Comparison of ENCODE assay signal across 19 cellular contexts in the genomic region with DNA sequence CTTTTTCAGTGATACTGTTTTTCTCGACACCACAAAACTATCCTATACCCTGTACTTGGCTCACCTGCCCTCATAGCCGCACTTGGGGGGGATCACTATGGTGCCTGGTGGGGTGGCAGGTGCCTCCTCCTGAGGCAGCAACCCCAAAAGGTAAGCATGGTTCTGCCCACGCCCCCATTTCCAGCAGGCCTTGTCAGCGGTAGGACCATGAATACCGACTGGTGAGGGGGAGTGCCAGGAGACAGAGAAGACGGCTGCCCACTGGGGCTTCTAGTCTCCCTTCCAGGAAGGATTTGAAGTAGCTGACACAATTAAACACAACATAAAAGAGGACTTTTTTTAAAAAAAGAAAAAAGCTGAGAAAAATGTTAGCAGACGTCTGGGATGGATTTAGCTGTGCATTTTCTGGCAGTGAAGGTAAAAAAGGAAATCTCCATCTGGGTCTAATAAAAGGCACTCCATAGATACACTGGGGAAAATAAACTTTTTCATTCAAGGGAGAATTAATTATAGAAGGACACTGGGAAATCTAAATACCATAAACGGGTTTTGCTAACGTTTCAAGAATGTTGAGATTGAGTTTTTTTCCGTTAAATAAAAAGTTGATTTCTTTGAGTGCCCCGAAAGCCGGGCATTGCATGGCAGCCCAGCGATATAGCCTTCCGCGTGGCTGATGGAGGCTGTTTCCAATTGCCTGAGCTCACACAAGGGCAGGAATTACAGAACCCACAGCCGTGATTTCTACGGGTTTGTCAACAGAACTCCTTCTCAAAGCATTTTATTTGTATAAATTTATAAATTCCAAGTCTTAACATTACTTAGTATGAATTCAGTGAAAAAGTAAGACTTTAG. TPM values are rescaled to one million over a fixed set of nuclear protein-coding genes. Genes with fewer than 3 reads are reported as not detected.
A peak's percentile ranks its signal among the peaks of the same experiment; 100 is the strongest.
DNase-seq lines count a peak whose midpoint lies in the region; ATAC-seq and TF ChIP-seq lines count a peak whose summit lies in the region.
"Had no signal": no experiment of that assay in that cellular context is flagged by ENCODE, and none has a peak within 500 bp of the region (broad histone marks: within the 10 kb centered on the region; RNA-seq: fewer than 3 reads in every experiment).

No MANE protein-coding gene starts in this region.

- peaks cover 5% of the 10 kb centered on the region; the same call in 1 of the 2 replicates for H3K9me3 Mint-ChIP-seq in WTC11
- H3K9me3 Mint-ChIP-seq in type B pancreatic cell, result no peaks in the 10 kb centered on the region
- H3K9me3 Mint-ChIP-seq: activated CD4-positive, alpha-beta T cell treated with anti-CD3 and anti-CD28 coated beads, Interleukin-2, amount 10 ng/mL, durations not matched to agents 7 days and 5 days; IgD-negative memory B cell had no signal

- H3K27ac Mint-ChIP-seq in WTC11 (peak overlapping the region; percentile 100), type B pancreatic cell (peak overlapping the region; percentile 45)
- H3K27ac Mint-ChIP-seq: activated CD4-positive, alpha-beta T cell treated with anti-CD3 and anti-CD28 coated beads, Interleukin-2, amount 10 ng/mL, durations not matched to agents 7 days and 5 days; IgD-negative memory B cell had no signal

- H3K36me3 Mint-ChIP-seq in WTC11 (no peaks in the 10 kb centered on the region), type B pancreatic cell (no peaks in the 10 kb centered on the region)

- no peak for DNase-seq in cardiac muscle cell (ENCODE audit: low read depth in 1 of 2, low spot score in 1 of 2)
- no peak for DNase-seq in heart right ventricle
- DNase-seq in WTC11 (ENCODE audit: low spot score), result no peak
- DNase-seq in type B pancreatic cell (ENCODE audit: extremely low spot score, unreplicated experiment), result no peak
- no peak for DNase-seq in medulla oblongata (ENCODE audit: extremely low spot score)
- DNase-seq in EL, result no peak
- DNase-seq: activated CD4-positive, alpha-beta T cell treated with anti-CD3 and anti-CD28 coated beads, Interleukin-2, amount 10 ng/mL, durations not matched to agents 7 days and 5 days; DND-41; NCI-H446; stimulated activated CD4-positive, alpha-beta T cell treated with anti-CD3 and anti-CD28 coated beads, Interleukin-4, amount 100 ng/mL, for 4 hours; stimulated activated naive CD8-positive, alpha-beta T cell treated with anti-CD3 and anti-CD28 coated beads, Interleukin-15, Interleukin-2, amounts not matched to agents 100 U/mL and 50 U/mL, for 24 hours had no signal

- H3K27me3 Mint-ChIP-seq in WTC11 (ENCODE audit: low read depth) (no peaks in the 10 kb centered on the region), type B pancreatic cell (no peaks in the 10 kb centered on the region)
- H3K27me3 Mint-ChIP-seq: activated CD4-positive, alpha-beta T cell treated with anti-CD3 and anti-CD28 coated beads, Interleukin-2, amount 10 ng/mL, durations not matched to agents 7 days and 5 days; IgD-negative memory B cell had no signal

- peak overlapping the region; percentile 86 for H3K27ac ChIP-seq in cardiac muscle cell
- peak overlapping the region in 5 of 10 donors; percentile 9 to 65 (median 24) for H3K27ac ChIP-seq in heart right ventricle
- peak overlapping the region; percentile 60 for H3K27ac ChIP-seq in iPS-18a (ENCODE audit: low read length)
- H3K27ac ChIP-seq: BLaER1, HL-60, neutrophil, VCaP had no signal

- H3K36me3 ChIP-seq in cardiac muscle cell (no peaks in the 10 kb centered on the region), heart right ventricle (no peaks in the 10 kb centered on the region), iPS-18a (ENCODE audit: control insufficient read depth, low read depth, low read length) (no peaks in the 10 kb centered on the region)

- H3K27me3 ChIP-seq in cardiac muscle cell, result no peaks in the 10 kb centered on the region
- no peaks in the 10 kb centered on the region for H3K27me3 ChIP-seq in heart right ventricle
- H3K27me3 ChIP-seq in iPS-18a (ENCODE audit: control insufficient read depth, insufficient read depth, low read length), result no peaks in the 10 kb centered on the region
- H3K27me3 ChIP-seq: BLaER1, neutrophil had no signal

- no peak for TF ChIP-seq CTCF in cardiac muscle cell (IDR thresholded peaks at IDR 0.05; ENCODE audit: low read depth, low read length)
- no peak for TF ChIP-seq CTCF in heart right ventricle (IDR thresholded peaks at IDR 0.05)
- TF ChIP-seq CTCF in WTC11 (IDR thresholded peaks at IDR 0.05), result no peak
- TF ChIP-seq CTCF in type B pancreatic cell (conservative IDR thresholded peaks at IDR 0.05), result no peak

- H3K4me3 Mint-ChIP-seq in WTC11 (peak overlapping the region; percentile 53), type B pancreatic cell (no peak overlapping the region)
- H3K4me3 Mint-ChIP-seq: activated CD4-positive, alpha-beta T cell treated with anti-CD3 and anti-CD28 coated beads, Interleukin-2, amount 10 ng/mL, durations not matched to agents 7 days and 5 days had no signal

- H3K9ac ChIP-seq in iPS-18a (ENCODE audit: low read length), result no peak overlapping the region
- H3K9ac ChIP-seq: BLaER1 had no signal

- 75 to 76% methylated on average over 17 of the region's 17 CpGs for WGBS in heart right ventricle, 2 donors

- ATAC-seq in heart right ventricle, result no peak
- no peak for ATAC-seq in WTC11
- no peak for ATAC-seq in GM18909 (IDR thresholded peaks at IDR 0.05; ENCODE audit: poor library complexity, unreplicated experiment)
- ATAC-seq: stimulated activated naive CD8-positive, alpha-beta T cell treated with anti-CD3 and anti-CD28 coated beads, Interleukin-15, Interleukin-2, amounts not matched to agents 100 U/mL and 50 U/mL, for 24 hours had no signal

- H3K4me1 ChIP-seq in cardiac muscle cell (ENCODE audit: low read depth) (peaks cover 56% of the 10 kb centered on the region), heart right ventricle (peaks cover 5 to 59% (median 30%) of the 10 kb centered on the region in 9 donors), iPS-18a (ENCODE audit: control insufficient read depth, low read depth, low read length) (peaks cover 55% of the 10 kb centered on the region)

- H3K9me3 ChIP-seq in cardiac muscle cell (ENCODE audit: low read depth) (no peaks in the 10 kb centered on the region), heart right ventricle (no peaks in the 10 kb centered on the region), iPS-18a (ENCODE audit: control insufficient read depth, low read depth, low read length) (no peaks in the 10 kb centered on the region)
- H3K9me3 ChIP-seq: BLaER1, neutrophil had no signal

- peaks cover 96% of the 10 kb centered on the region for H3K4me1 Mint-ChIP-seq in WTC11
- peaks cover 35% of the 10 kb centered on the region for H3K4me1 Mint-ChIP-seq in type B pancreatic cell (ENCODE audit: unreplicated experiment)
- H3K4me1 Mint-ChIP-seq: activated CD4-positive, alpha-beta T cell treated with anti-CD3 and anti-CD28 coated beads, Interleukin-2, amount 10 ng/mL, durations not matched to agents 7 days and 5 days had no signal

- intact Hi-C loops in heart right ventricle (cut with DNase I), result loop anchor here in 3 of 10 donors (5.0 kb wide), 2 partner anchors 37 to 43 kb away; a partner anchor contains a TSS

- CTCF ChIA-PET in WTC11 (lab: Charles Lee), result interaction anchor here (1.2 kb wide), 1 partner anchor 44 kb away, joined by 3 read pairs; a partner anchor contains a TSS

- POLR2A ChIA-PET in WTC11 (lab: Charles Lee), result interaction anchor here (1.4 kb wide), 1 partner anchor 23 kb away, joined by 10 read pairs; no protein-coding TSS in a partner anchor

- H3K4me3 ChIP-seq in cardiac muscle cell (no peak overlapping the region), heart right ventricle (no peak overlapping the region), iPS-18a (ENCODE audit: low read length) (peak overlapping the region; percentile 19)
- H3K4me3 ChIP-seq: BLaER1, lung had no signal

TF ChIP-seq in WTC11, 78 proteins besides CTCF, POLR2A, EP300 and RAD21 (continues in another document):
- TF ChIP-seq JAZF1 (CRISPR knock-in tag; IDR thresholded peaks at IDR 0.05) (no peak), ETV6 (CRISPR knock-in tag; IDR thresholded peaks at IDR 0.05) (no peak), HMGA2 (CRISPR knock-in tag; IDR thresholded peaks at IDR 0.05) (no peak), SP1 (CRISPR knock-in tag; conservative IDR thresholded peaks at IDR 0.05) (no peak), JUN (CRISPR knock-in tag; IDR thresholded peaks at IDR 0.05) (no peak), NR2C2 (CRISPR knock-in tag; IDR thresholded peaks at IDR 0.05) (no peak)
- TF ChIP-seq, protein P1, sequence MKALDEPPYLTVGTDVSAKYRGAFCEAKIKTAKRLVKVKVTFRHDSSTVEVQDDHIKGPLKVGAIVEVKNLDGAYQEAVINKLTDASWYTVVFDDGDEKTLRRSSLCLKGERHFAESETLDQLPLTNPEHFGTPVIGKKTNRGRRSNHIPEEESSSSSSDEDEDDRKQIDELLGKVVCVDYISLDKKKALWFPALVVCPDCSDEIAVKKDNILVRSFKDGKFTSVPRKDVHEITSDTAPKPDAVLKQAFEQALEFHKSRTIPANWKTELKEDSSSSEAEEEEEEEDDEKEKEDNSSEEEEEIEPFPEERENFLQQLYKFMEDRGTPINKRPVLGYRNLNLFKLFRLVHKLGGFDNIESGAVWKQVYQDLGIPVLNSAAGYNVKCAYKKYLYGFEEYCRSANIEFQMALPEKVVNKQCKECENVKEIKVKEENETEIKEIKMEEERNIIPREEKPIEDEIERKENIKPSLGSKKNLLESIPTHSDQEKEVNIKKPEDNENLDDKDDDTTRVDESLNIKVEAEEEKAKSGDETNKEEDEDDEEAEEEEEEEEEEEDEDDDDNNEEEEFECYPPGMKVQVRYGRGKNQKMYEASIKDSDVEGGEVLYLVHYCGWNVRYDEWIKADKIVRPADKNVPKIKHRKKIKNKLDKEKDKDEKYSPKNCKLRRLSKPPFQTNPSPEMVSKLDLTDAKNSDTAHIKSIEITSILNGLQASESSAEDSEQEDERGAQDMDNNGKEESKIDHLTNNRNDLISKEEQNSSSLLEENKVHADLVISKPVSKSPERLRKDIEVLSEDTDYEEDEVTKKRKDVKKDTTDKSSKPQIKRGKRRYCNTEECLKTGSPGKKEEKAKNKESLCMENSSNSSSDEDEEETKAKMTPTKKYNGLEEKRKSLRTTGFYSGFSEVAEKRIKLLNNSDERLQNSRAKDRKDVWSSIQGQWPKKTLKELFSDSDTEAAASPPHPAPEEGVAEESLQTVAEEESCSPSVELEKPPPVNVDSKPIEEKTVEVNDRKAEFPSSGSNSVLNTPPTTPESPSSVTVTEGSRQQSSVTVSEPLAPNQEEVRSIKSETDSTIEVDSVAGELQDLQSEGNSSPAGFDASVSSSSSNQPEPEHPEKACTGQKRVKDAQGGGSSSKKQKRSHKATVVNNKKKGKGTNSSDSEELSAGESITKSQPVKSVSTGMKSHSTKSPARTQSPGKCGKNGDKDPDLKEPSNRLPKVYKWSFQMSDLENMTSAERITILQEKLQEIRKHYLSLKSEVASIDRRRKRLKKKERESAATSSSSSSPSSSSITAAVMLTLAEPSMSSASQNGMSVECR (CRISPR knock-in tag; IDR thresholded peaks at IDR 0.05; ENCODE audit: borderline replicate concordance), result no peak

RNA-seq across cellular contexts. Expression of a gene that starts 45.1 kb away (rescaled TPM):
- 25.2 and 42.9 TPM in 2 replicates for total RNA-seq in cardiac muscle cell
- polyA plus RNA-seq in cardiac muscle cell, result 38.0 and 55.7 TPM in 2 replicates
- 100 to 1,000 TPM in 6 of 10 donors, 10 to 100 TPM in 4; 81.1 to 164 (median 118) TPM for total RNA-seq in heart right ventricle
- 10 to 100 TPM; 20.0 to 24.9 TPM for polyA plus RNA-seq in heart right ventricle
- 100 to 133 TPM (median 126 TPM) in 3 replicates for total RNA-seq in WTC11 (2021)
- 70.9 and 97.6 TPM in 2 replicates for total RNA-seq in type B pancreatic cell (ENCODE audit: low replicate concordance)
